Comparison of ENCODE assay signal across 8 cellular contexts in the genomic region with DNA sequence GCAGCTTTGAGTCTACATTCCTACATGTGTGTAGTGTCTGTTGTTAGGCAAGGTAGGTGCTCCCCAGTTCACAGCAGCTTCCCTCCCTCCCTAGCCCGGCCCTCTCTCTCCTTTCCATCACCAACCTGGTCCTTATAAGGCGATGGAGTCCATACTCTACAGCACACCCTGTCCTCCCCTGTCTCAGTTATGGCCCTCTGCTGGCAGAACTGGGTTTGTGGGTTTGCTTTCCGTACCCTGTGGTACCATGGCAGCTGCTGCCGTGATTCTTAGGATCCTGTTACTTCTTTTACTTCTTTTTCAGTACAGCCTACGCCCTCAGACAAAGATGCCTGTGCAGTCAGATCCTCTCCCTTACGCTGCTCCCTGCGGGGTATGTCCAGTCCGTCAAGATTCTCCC. TPM values are rescaled to one million over a fixed set of nuclear protein-coding genes. Genes with fewer than 3 reads are reported as not detected.
DNase-seq lines count a peak whose midpoint lies in the region; ATAC-seq, FAIRE-seq and TF ChIP-seq lines count a peak whose summit lies in the region.

No MANE protein-coding gene starts in this region.

- H3K4me1 ChIP-seq in A549 (no peaks in the 10 kb centered on the region), lower lobe of right lung (no peaks in the 10 kb centered on the region), esophagus muscularis mucosa (no peaks in the 10 kb centered on the region)

- H3K9me3 ChIP-seq in A549 (no peaks in the 10 kb centered on the region), lower lobe of right lung (no peaks in the 10 kb centered on the region), esophagus muscularis mucosa (no peaks in the 10 kb centered on the region)

- intact Hi-C loops in lower lobe of right lung (cut with DNase I) (no loop called here), esophagus muscularis mucosa (cut with DNase I) (no loop called here)

- DNase-seq in A549 (ENCODE audit: low read depth in 1 of 2, low spot score in 1 of 2): peak; percentile 3 to 27
- DNase-seq in MV-4-11 (lab: John Stamatoyannopoulos, UW): peak; percentile 72
- DNase-seq in activated naive CD4-positive, alpha-beta T cell treated with anti-CD3 and anti-CD28 coated beads, Interleukin-2, amount 50 U/mL, for 16 hours: peak; percentile 29
- no peak for DNase-seq in lower lobe of right lung
- no peak for DNase-seq in esophagus muscularis mucosa (ENCODE audit: extremely low spot score)
- no peak for DNase-seq in effector CD8-positive, alpha-beta T cell (lab: John Stamatoyannopoulos, UW)
- DNase-seq in GM03348 (ENCODE audit: low spot score): no peak

- H3K4me3 ChIP-seq in A549: no peak overlapping the region
- H3K4me3 ChIP-seq in GM12875 (ENCODE audit: low read depth, low read length): no peak overlapping the region
- no peak overlapping the region for H3K4me3 ChIP-seq in lower lobe of right lung
- H3K4me3 ChIP-seq in esophagus muscularis mucosa: no peak overlapping the region

- POLR2A ChIA-PET in A549 (lab: Yijun Ruan, JAX): interaction anchor here (0.5 kb wide), 1 partner anchor 10 kb away, joined by 3 read pairs; no protein-coding TSS in a partner anchor

- H3K36me3 ChIP-seq in lower lobe of right lung (no peaks in the 10 kb centered on the region), esophagus muscularis mucosa (no peaks in the 10 kb centered on the region)

- peak in 1 of 2 experiments; percentile 24; a peak in 1 of 5 replicates for TF ChIP-seq RAD21 in A549 (conservative IDR thresholded peaks at IDR 0.05 in 1 of 2, IDR thresholded peaks at IDR 0.05 in 1 of 2)

- H3K27ac ChIP-seq in A549 (peak overlapping the region in 1 of 2 experiments; percentile 56; a peak in 1 of 6 replicates), lower lobe of right lung (no peak overlapping the region), esophagus muscularis mucosa (replicated peaks in 1 of 4) (no peak overlapping the region)

- TF ChIP-seq EP300 in A549 (IDR thresholded peaks at IDR 0.05): no peak
- no peak for TF ChIP-seq EP300 in esophagus muscularis mucosa (IDR thresholded peaks at IDR 0.05)

- peak; percentile 23; the same call in 1 of the 3 replicates for TF ChIP-seq CTCF in A549 (IDR thresholded peaks at IDR 0.05)
- peak; percentile 34; the same call in 1 of the 2 replicates for TF ChIP-seq CTCF in GM12875 (IDR thresholded peaks at IDR 0.05; ENCODE audit: borderline replicate concordance, insufficient read depth, low read depth, low read length)
- TF ChIP-seq CTCF in lower lobe of right lung (IDR thresholded peaks at IDR 0.05): peak; percentile 13
- no peak for TF ChIP-seq CTCF in esophagus muscularis mucosa (IDR thresholded peaks at IDR 0.05)

- TF ChIP-seq POLR2A in A549 (IDR thresholded peaks at IDR 0.05; ENCODE audit: low read length) (no peak), esophagus muscularis mucosa (IDR thresholded peaks at IDR 0.05; ENCODE audit: low read depth) (no peak)

- no peak for FAIRE-seq in A549 (lab: Jason Lieb, UNC)

- WGBS in A549 (ENCODE audit: missing lambda C conversion rate): 72% methylated on average over 8 of the region's 8 CpGs
- 72% methylated on average over 8 of the region's 8 CpGs for WGBS in esophagus muscularis mucosa

- no peak overlapping the region for H3K4me2 ChIP-seq in A549

- ATAC-seq in A549: peak; percentile 82 to 91
- peak; percentile 46 to 53 for ATAC-seq in lower lobe of right lung

- H3K27me3 ChIP-seq in lower lobe of right lung (ENCODE audit: low read depth): no peaks in the 10 kb centered on the region
- no peaks in the 10 kb centered on the region for H3K27me3 ChIP-seq in esophagus muscularis mucosa

- CTCF ChIA-PET in A549 (lab: Yijun Ruan, JAX): interaction anchor here (0.6 to 0.7 kb wide), 2 partner anchors 219 to 263 kb away, joined by 3 read pairs; no protein-coding TSS in a partner anchor

TF ChIP-seq in A549, 52 proteins besides CTCF, POLR2A, EP300 and RAD21:
- TF ChIP-seq SMC3 (IDR thresholded peaks at IDR 0.05) (peak; percentile 33; the same call in 1 of the 3 replicates), ZC3H11A (IDR thresholded peaks at IDR 0.05) (no peak)

RNA-seq across cellular contexts. Expression of a gene that starts 31.7 kb away (rescaled TPM):
- polyA plus RNA-seq in A549 (2011; rRNA removed): 4.4 and 4.9 TPM in 2 replicates
- 1.0 and 1.1 TPM in 2 replicates for polyA plus RNA-seq in A549 (2012; cell fraction: cytosol; rRNA removed)
- 0.55 and 0.99 TPM in 2 replicates for polyA plus RNA-seq in A549 (2012; cell fraction: nucleus; rRNA removed)
- 5.1 to 8.9 TPM (median 6.1 TPM) in 3 replicates for polyA plus RNA-seq in A549 (2017; fragmentation: RNase III; extraction: RNeasy Plus Mini Kit Qiagen cat#74134 plus additional on column Dnase treatment)
- polyA minus RNA-seq in A549 (2011; rRNA and poly(A)+ RNA removed): 1.7 and 2.2 TPM in 2 replicates
- 1.0 TPM for total RNA-seq in lower lobe of right lung
- 1 to 10 TPM in 3 of 4 donors, under 1 TPM in 1; 0.97 to 2.5 (median 2.0) TPM for total RNA-seq in esophagus muscularis mucosa

Comparison
In these comparisons a context has a peak if more than half of its experiments do, and no peak if none do; other contexts are left out.
1. DNase-seq: peak in A549 (2 of 2), MV-4-11 (single experiment) and activated naive CD4-positive, alpha-beta T cell treated with anti-CD3 and anti-CD28 coated beads, Interleukin-2, amount 50 U/mL, for 16 hours (single experiment); none in lower lobe of right lung (single experiment), esophagus muscularis mucosa (single experiment), effector CD8-positive, alpha-beta T cell (single experiment) and GM03348 (single experiment).
2. CTCF ChIP-seq: peak in A549 (single experiment), GM12875 (single experiment) and lower lobe of right lung (single experiment); none in esophagus muscularis mucosa (0 of 3).